ENCODE assay signal across 8 cellular contexts in genomic region chr22:46758867-46759290, GRCh38. TPM values are rescaled to one million over a fixed set of nuclear protein-coding genes. Genes with fewer than 3 reads are reported as not detected.
DNase-seq lines count a peak whose midpoint lies in the region; ATAC-seq and TF ChIP-seq lines count a peak whose summit lies in the region.

No MANE protein-coding gene starts in this region.

- H3K4me1 ChIP-seq in gastrocnemius medialis: peaks cover 18 to 33% of the 10 kb centered on the region in 2 donors

- H3K4me3 ChIP-seq in AG04450 (ENCODE audit: low read depth, low read length) (no peak overlapping the region), GM12864 (ENCODE audit: low read depth, low read length) (no peak overlapping the region), gastrocnemius medialis (no peak overlapping the region)

- CTCF ChIA-PET in AG04450 (lab: Charles Lee): interaction anchor here (0.6 to 2.3 kb wide), 12 partner anchors 9 to 1733 kb away, joined by 3 to 12 read pairs (median 5); no protein-coding TSS in a partner anchor
- CTCF ChIA-PET in activated naive CD4-positive, alpha-beta T cell treated with anti-CD3 and anti-CD28 coated beads for 36 hours (lab: Charles Lee): interaction anchor here (0.7 to 10.8 kb wide), 18 partner anchors 9 to 722 kb away, joined by 3 to 214 read pairs (median 6); no protein-coding TSS in a partner anchor

- DNase-seq in AG04450 (ENCODE audit: low read depth, low spot score) (peak; percentile 32), GM12864 (ENCODE audit: low read depth) (peak; percentile 58), NOMO-1 treated with DMSO at 0.1 percent for 48 hours (lab: John Stamatoyannopoulos, UW; ENCODE audit: unreplicated experiment) (peak; percentile 71), hepatic stellate cell (ENCODE audit: low spot score) (peak; percentile 58), gastrocnemius medialis (no peak), DMS153 treated with DMSO at 0.1 percent for 48 hours (lab: John Stamatoyannopoulos, UW; ENCODE audit: unreplicated experiment) (no peak)
- peak; percentile 74 for DNase-seq in activated naive CD4-positive, alpha-beta T cell treated with anti-CD3 and anti-CD28 coated beads for 36 hours

- peak; percentile 82 for TF ChIP-seq CTCF in AG04450 (IDR thresholded peaks at IDR 0.05; ENCODE audit: low read depth, low read length)
- peak; percentile 86 for TF ChIP-seq CTCF in GM12864 (IDR thresholded peaks at IDR 0.05; ENCODE audit: low read depth, low read length, missing control alignments)
- peak; percentile 29 to 68 (median 57) for TF ChIP-seq CTCF in gastrocnemius medialis (IDR thresholded peaks at IDR 0.05 in 4 of 5, conservative IDR thresholded peaks at IDR 0.05 in 1 of 5)

- H3K9me3 ChIP-seq in AG04450 (ENCODE audit: control insufficient read depth, insufficient read depth, low read length) (peaks cover 13% of the 10 kb centered on the region), gastrocnemius medialis (no peaks in the 10 kb centered on the region)

- peaks cover 18% of the 10 kb centered on the region for H3K36me3 Mint-ChIP-seq in activated naive CD4-positive, alpha-beta T cell treated with anti-CD3 and anti-CD28 coated beads for 36 hours (ENCODE audit: low read depth)

- H3K27ac ChIP-seq in AG04450 (ENCODE audit: low read depth, low read length): no peak overlapping the region
- peak overlapping the region; percentile 23 to 49 (median 26) for H3K27ac ChIP-seq in gastrocnemius medialis

- no peak overlapping the region for H3K4me3 Mint-ChIP-seq in activated naive CD4-positive, alpha-beta T cell treated with anti-CD3 and anti-CD28 coated beads for 36 hours

- H3K27me3 Mint-ChIP-seq in activated naive CD4-positive, alpha-beta T cell treated with anti-CD3 and anti-CD28 coated beads for 36 hours (ENCODE audit: low read depth): no peaks in the 10 kb centered on the region

- H3K4me1 Mint-ChIP-seq in activated naive CD4-positive, alpha-beta T cell treated with anti-CD3 and anti-CD28 coated beads for 36 hours (ENCODE audit: low read depth): peaks cover 33% of the 10 kb centered on the region

- intact Hi-C loops in activated naive CD4-positive, alpha-beta T cell treated with anti-CD3 and anti-CD28 coated beads for 36 hours (cut with micrococcal nuclease): loop anchor here (2.0 kb wide), 1 partner anchor 44 kb away; no protein-coding TSS in a partner anchor
- intact Hi-C loops in gastrocnemius medialis (cut with DNase I; ENCODE audit: low total_unique reads): no loop called here

- no peaks in the 10 kb centered on the region for H3K36me3 ChIP-seq in gastrocnemius medialis

- peaks cover 8% of the 10 kb centered on the region for H3K9me3 Mint-ChIP-seq in activated naive CD4-positive, alpha-beta T cell treated with anti-CD3 and anti-CD28 coated beads for 36 hours

- ATAC-seq in gastrocnemius medialis (no peak), HG02642 (IDR thresholded peaks at IDR 0.05; ENCODE audit: poor library complexity, unreplicated experiment) (no peak)

- H3K27ac Mint-ChIP-seq in activated naive CD4-positive, alpha-beta T cell treated with anti-CD3 and anti-CD28 coated beads for 36 hours: peak overlapping the region; percentile 16

- no peak for TF ChIP-seq POLR2A in gastrocnemius medialis (IDR thresholded peaks at IDR 0.05)

- POLR2A ChIA-PET in AG04450 (lab: Yijun Ruan, JAX): no interaction called here

- H3K27me3 ChIP-seq in AG04450 (ENCODE audit: control insufficient read depth, insufficient read depth, low read length) (no peaks in the 10 kb centered on the region), gastrocnemius medialis (no peaks in the 10 kb centered on the region)

- in situ Hi-C loops in gastrocnemius medialis (cut with MboI; ENCODE audit: low sequenced_read_pairs in 4 of 4): no loop called here

RNA-seq across cellular contexts. Expression of gene TBC1D22A, which starts 3.6 kb away (rescaled TPM):
- polyA plus RNA-seq in AG04450 (2011; rRNA removed): 19.8 and 21.6 TPM in 2 replicates
- polyA minus RNA-seq in AG04450 (2011; rRNA and poly(A)+ RNA removed): 17.1 and 19.6 TPM in 2 replicates
- total RNA-seq in activated naive CD4-positive, alpha-beta T cell treated with anti-CD3 and anti-CD28 coated beads for 36 hours: 10 to 100 TPM; 20.1 to 21.4 TPM
- total RNA-seq in gastrocnemius medialis: 10 to 100 TPM; 18.8 to 25.2 (median 23.1) TPM

RNA-seq across cellular contexts. Expression of gene CERK, which starts 20.8 kb away (rescaled TPM):
- 29.0 and 32.9 TPM in 2 replicates for polyA plus RNA-seq in AG04450 (2011; rRNA removed)
- 45.7 and 51.1 TPM in 2 replicates for polyA minus RNA-seq in AG04450 (2011; rRNA and poly(A)+ RNA removed)
- 10 to 100 TPM; 32.6 to 34.9 TPM for total RNA-seq in activated naive CD4-positive, alpha-beta T cell treated with anti-CD3 and anti-CD28 coated beads for 36 hours
- total RNA-seq in gastrocnemius medialis: 10 to 100 TPM; 32.7 to 38.7 (median 34.8) TPM

Comparison
In these comparisons a context has a peak if more than half of its experiments do, and no peak if none do; other contexts are left out.
1. DNase-seq: peak in AG04450 (single experiment), GM12864 (single experiment), NOMO-1 treated with DMSO at 0.1 percent for 48 hours (single experiment), activated naive CD4-positive, alpha-beta T cell treated with anti-CD3 and anti-CD28 coated beads for 36 hours (single experiment) and hepatic stellate cell (single experiment); none in gastrocnemius medialis (0 of 2) and DMS153 treated with DMSO at 0.1 percent for 48 hours (single experiment).
2. Peak in every context shown above with its lines, with median percentiles within 50 percentile points of each other: CTCF ChIP-seq.